8 cellular contexts compared by ENCODE assay signal in genomic region chr2:200905618-200906296, GRCh38. TPM values are rescaled to one million over a fixed set of nuclear protein-coding genes. Genes with fewer than 3 reads are reported as not detected.
DNase-seq lines count a peak whose midpoint lies in the region; ATAC-seq, FAIRE-seq and TF ChIP-seq lines count a peak whose summit lies in the region.

No MANE protein-coding gene starts in this region.

- CTCF ChIA-PET in endothelial cell of umbilical vein (lab: Charles Lee) = interaction anchor here (0.6 to 6.1 kb wide), 24 partner anchors 9 to 458 kb away, joined by 3 to 124 read pairs (median 5); partner anchors contain the start of genes CASP10 and NIF3L1

- H2BK120ac ChIP-seq in mesendoderm (ENCODE audit: low read depth, low read length) = no peak overlapping the region

- H3K4me3 ChIP-seq in H7 (ENCODE audit: insufficient read depth, low read depth, low read length) = no peak overlapping the region
- H3K4me3 ChIP-seq in endothelial cell of umbilical vein (replicated peaks in 1 of 3; ENCODE audit: insufficient read depth in 1 of 3, low read depth in 1 of 3, low read length in 3 of 3) = no peak overlapping the region
- no peak overlapping the region for H3K4me3 ChIP-seq in mesendoderm (ENCODE audit: low read length)

- peaks cover 15% of the 10 kb centered on the region for H3K36me3 ChIP-seq in H7 (replicated peaks; ENCODE audit: control insufficient read depth, insufficient read depth, low read length)
- peaks cover 1 to 2% of the 10 kb centered on the region in 2 experiments for H3K36me3 ChIP-seq in endothelial cell of umbilical vein (ENCODE audit: control insufficient read depth in 2 of 2, extremely low read depth in 1 of 2, insufficient read depth in 2 of 2, low read length in 2 of 2)
- H3K36me3 ChIP-seq in mesendoderm (ENCODE audit: control insufficient read depth, insufficient read depth, low read length) = peaks cover 2% of the 10 kb centered on the region

- DNase-seq in D721Med (ENCODE audit: insufficient read length, low spot score) (peak; percentile 24), H7 (peak; percentile 69), NCI-H446 treated with DMSO at 0.1 percent for 48 hours (lab: John Stamatoyannopoulos, UW) (peak; percentile 2), endothelial cell of umbilical vein (ENCODE audit: low read depth, low spot score) (peak; percentile 76), mesendoderm (peak; percentile 75), mesenteric fat pad (ENCODE audit: low spot score) (no peak)
- peak; percentile 87 for DNase-seq in activated CD4-positive, alpha-beta T cell treated with anti-CD3 and anti-CD28 coated beads, Interleukin-2, amount 10 ng/mL, durations not matched to agents 24 days and 14 days

- no peaks in the 10 kb centered on the region for H3K79me1 ChIP-seq in mesendoderm (ENCODE audit: low read length)

- H3K4me2 ChIP-seq in endothelial cell of umbilical vein (ENCODE audit: insufficient read depth, low read length) (no peak overlapping the region), mesendoderm (ENCODE audit: low read length) (no peak overlapping the region)

- H3K27ac Mint-ChIP-seq in activated CD4-positive, alpha-beta T cell treated with anti-CD3 and anti-CD28 coated beads, Interleukin-2, amount 10 ng/mL, durations not matched to agents 24 days and 14 days = peak overlapping the region; percentile 25
- H3K27ac Mint-ChIP-seq in stimulated activated memory B cell treated with anti-CD40 and anti-IgM and Interleukin-4, amounts not matched to agents 10 μg/mL and 1 μg/mL and 100 μg/mL, for 72 hours = no peak overlapping the region

- dilution Hi-C loops in endothelial cell of umbilical vein (cut with MboI; ENCODE audit: extremely low pct_ligation_motif_present, low sequenced_read_pairs) = loop anchor here (25.0 kb wide), 1 partner anchor 282 kb away; the partner anchor contains the start of gene CASP10

- no peak overlapping the region for H3K4me3 Mint-ChIP-seq in activated CD4-positive, alpha-beta T cell treated with anti-CD3 and anti-CD28 coated beads, Interleukin-2, amount 10 ng/mL, durations not matched to agents 24 days and 14 days
- no peak overlapping the region for H3K4me3 Mint-ChIP-seq in stimulated activated memory B cell treated with anti-CD40 and anti-IgM and Interleukin-4, amounts not matched to agents 10 μg/mL and 1 μg/mL and 100 μg/mL, for 72 hours

- H4K5ac ChIP-seq in mesendoderm (ENCODE audit: low read length) = no peak overlapping the region

- H3K36me3 Mint-ChIP-seq in activated CD4-positive, alpha-beta T cell treated with anti-CD3 and anti-CD28 coated beads, Interleukin-2, amount 10 ng/mL, durations not matched to agents 24 days and 14 days (ENCODE audit: low read depth) = peaks cover 39% of the 10 kb centered on the region
- peaks cover 12% of the 10 kb centered on the region for H3K36me3 Mint-ChIP-seq in stimulated activated memory B cell treated with anti-CD40 and anti-IgM and Interleukin-4, amounts not matched to agents 10 μg/mL and 1 μg/mL and 100 μg/mL, for 72 hours

- H3K79me2 ChIP-seq in endothelial cell of umbilical vein (ENCODE audit: control insufficient read depth, insufficient read depth, low read length) (no peaks in the 10 kb centered on the region), mesendoderm (ENCODE audit: control insufficient read depth, insufficient read depth, low read length) (no peaks in the 10 kb centered on the region)

- no peak overlapping the region for H4K8ac ChIP-seq in mesendoderm (ENCODE audit: low read depth, low read length)

- H3K27ac ChIP-seq in endothelial cell of umbilical vein (ENCODE audit: insufficient read depth, low read depth, low read length) (no peak overlapping the region), mesendoderm (ENCODE audit: low read depth, low read length) (no peak overlapping the region)

- H3K23ac ChIP-seq in mesendoderm (ENCODE audit: low read length) = no peak overlapping the region

- no peak for FAIRE-seq in D721Med (lab: Jason Lieb, UNC)
- peak; percentile 92 for FAIRE-seq in endothelial cell of umbilical vein (lab: Jason Lieb, UNC)

- H2BK15ac ChIP-seq in mesendoderm (replicated peaks; ENCODE audit: low read depth) = no peak overlapping the region

- ATAC-seq in stimulated activated memory B cell treated with anti-CD40 and anti-IgM and Interleukin-4, amounts not matched to agents 10 μg/mL and 1 μg/mL and 100 μg/mL, for 72 hours = peak; percentile 64

- no peak overlapping the region for H3K9ac ChIP-seq in endothelial cell of umbilical vein (replicated peaks; ENCODE audit: extremely low read depth, insufficient read depth, low read length)
- no peak overlapping the region for H3K9ac ChIP-seq in mesendoderm (ENCODE audit: low read length)

- H2AK5ac ChIP-seq in mesendoderm (ENCODE audit: low read length) = no peak overlapping the region

- TF ChIP-seq CTCF in D721Med (IDR thresholded peaks at IDR 0.05; ENCODE audit: insufficient read depth, missing control alignments) (peak; percentile 81), endothelial cell of umbilical vein (IDR thresholded peaks at IDR 0.05; ENCODE audit: extremely low read depth in 1 of 2, insufficient read depth in 1 of 2, low read depth in 1 of 2, low read length in 2 of 2) (peak; percentile 73 to 75)

- no peaks in the 10 kb centered on the region for H3K9me3 ChIP-seq in endothelial cell of umbilical vein (replicated peaks; ENCODE audit: control insufficient read depth, insufficient read depth, low read length)

- H3K27me3 Mint-ChIP-seq in activated CD4-positive, alpha-beta T cell treated with anti-CD3 and anti-CD28 coated beads, Interleukin-2, amount 10 ng/mL, durations not matched to agents 24 days and 14 days = no peaks in the 10 kb centered on the region
- H3K27me3 Mint-ChIP-seq in stimulated activated memory B cell treated with anti-CD40 and anti-IgM and Interleukin-4, amounts not matched to agents 10 μg/mL and 1 μg/mL and 100 μg/mL, for 72 hours = no peaks in the 10 kb centered on the region

- H4K20me1 ChIP-seq in endothelial cell of umbilical vein (replicated peaks; ENCODE audit: control insufficient read depth, extremely low read depth, insufficient read depth, low read length) = no peaks in the 10 kb centered on the region

- H3K27me3 ChIP-seq in H7 (ENCODE audit: control insufficient read depth, insufficient read depth, low read length) = no peaks in the 10 kb centered on the region
- H3K27me3 ChIP-seq in endothelial cell of umbilical vein (ENCODE audit: control insufficient read depth in 2 of 2, insufficient read depth in 2 of 2, low read length in 2 of 2) = no peaks in the 10 kb centered on the region
- H3K27me3 ChIP-seq in mesendoderm (ENCODE audit: insufficient read depth, low read length, poor library complexity) = peaks cover 2% of the 10 kb centered on the region

- H3K4me1 ChIP-seq in endothelial cell of umbilical vein (ENCODE audit: control insufficient read depth, extremely low read depth, insufficient read depth, low read length) (no peaks in the 10 kb centered on the region), mesendoderm (ENCODE audit: control insufficient read depth, low read depth, low read length) (no peaks in the 10 kb centered on the region)

- no peaks in the 10 kb centered on the region for H3K9me1 ChIP-seq in endothelial cell of umbilical vein (replicated peaks; ENCODE audit: control insufficient read depth, extremely low read depth, insufficient read depth, low read length)

- H2AFZ ChIP-seq in endothelial cell of umbilical vein (ENCODE audit: low read depth, low read length) = no peak overlapping the region

- peak; percentile 26 for TF ChIP-seq POLR2A in endothelial cell of umbilical vein (IDR thresholded peaks at IDR 0.05; ENCODE audit: low read depth, low read length)

- intact Hi-C loops in activated CD4-positive, alpha-beta T cell treated with anti-CD3 and anti-CD28 coated beads, Interleukin-2, amount 10 ng/mL, durations not matched to agents 24 days and 14 days (cut with micrococcal nuclease) = loop anchor here (1.0 kb wide), 2 partner anchors 164 to 272 kb away; no protein-coding TSS in a partner anchor
- intact Hi-C loops in endothelial cell of umbilical vein (cut with micrococcal nuclease) = loop anchor here (1.0 to 10.0 kb wide), 5 partner anchors 164 to 459 kb away; no protein-coding TSS in a partner anchor

- POLR2A ChIA-PET in endothelial cell of umbilical vein (lab: Charles Lee) = no interaction called here

- no peaks in the 10 kb centered on the region for H3K9me3 Mint-ChIP-seq in activated CD4-positive, alpha-beta T cell treated with anti-CD3 and anti-CD28 coated beads, Interleukin-2, amount 10 ng/mL, durations not matched to agents 24 days and 14 days
- no peaks in the 10 kb centered on the region for H3K9me3 Mint-ChIP-seq in stimulated activated memory B cell treated with anti-CD40 and anti-IgM and Interleukin-4, amounts not matched to agents 10 μg/mL and 1 μg/mL and 100 μg/mL, for 72 hours

- no peak overlapping the region for H3K4ac ChIP-seq in mesendoderm (ENCODE audit: low read depth, low read length)

- no CpG with 5 or more reads among the region's 2 CpGs for WGBS in mesendoderm (ENCODE audit: extremely low coverage, insufficient coverage, low lambda C conversion rate)

- no peak overlapping the region for H3K56ac ChIP-seq in mesendoderm (ENCODE audit: low read length)

- no peak overlapping the region for H2BK5ac ChIP-seq in mesendoderm (ENCODE audit: low read length)

- H3K4me1 Mint-ChIP-seq in activated CD4-positive, alpha-beta T cell treated with anti-CD3 and anti-CD28 coated beads, Interleukin-2, amount 10 ng/mL, durations not matched to agents 24 days and 14 days = peaks cover 12% of the 10 kb centered on the region
- no peaks in the 10 kb centered on the region for H3K4me1 Mint-ChIP-seq in stimulated activated memory B cell treated with anti-CD40 and anti-IgM and Interleukin-4, amounts not matched to agents 10 μg/mL and 1 μg/mL and 100 μg/mL, for 72 hours

- BruUV-seq in endothelial cell of umbilical vein (replicated peaks; lab: Mats Ljungman, UMichigan) = no TSS peak

- H3K18ac ChIP-seq in mesendoderm (ENCODE audit: low read length) = no peak overlapping the region

RNA-seq across cellular contexts. Expression of gene NIF3L1, which starts 16.6 kb away (rescaled TPM):
- total RNA-seq in H7 (2014; rRNA removed; shearing (Covaris generic)) = 73.9 and 91.9 TPM in 2 replicates
- total RNA-seq in activated CD4-positive, alpha-beta T cell treated with anti-CD3 and anti-CD28 coated beads, Interleukin-2, amount 10 ng/mL, durations not matched to agents 24 days and 14 days = 30.7 and 33.4 TPM in 2 replicates
- 14.9 and 16.3 TPM in 2 replicates for total RNA-seq in endothelial cell of umbilical vein
- polyA plus RNA-seq in endothelial cell of umbilical vein = 31.9 and 37.5 TPM in 2 replicates
- 26.9 and 29.6 TPM in 2 replicates for polyA plus RNA-seq in endothelial cell of umbilical vein (2011; cell fraction: cytosol; rRNA removed)
- polyA plus RNA-seq in endothelial cell of umbilical vein (2011; cell fraction: nucleus; rRNA removed) = 29.2 and 31.2 TPM in 2 replicates
- 9.2 and 14.4 TPM in 2 replicates for polyA plus RNA-seq in endothelial cell of umbilical vein (2012)
- 30.1 and 37.4 TPM in 2 replicates for polyA minus RNA-seq in endothelial cell of umbilical vein
- 17.8 TPM for polyA minus RNA-seq in endothelial cell of umbilical vein (2011; cell fraction: cytosol; rRNA and poly(A)+ RNA removed)
- polyA minus RNA-seq in endothelial cell of umbilical vein (2011; cell fraction: nucleus; rRNA and poly(A)+ RNA removed) = 13.1 and 27.7 TPM in 2 replicates
- 56.4 TPM for polyA plus RNA-seq in mesendoderm (2013, experiment 1 of 2)
- polyA plus RNA-seq in mesendoderm (2013, experiment 2 of 2) = 57.4 TPM
- 13.7 TPM for total RNA-seq in mesenteric fat pad

RNA-seq across cellular contexts. Expression of gene PPIL3, which starts 16.9 kb away (rescaled TPM):
- 33.4 and 34.6 TPM in 2 replicates for total RNA-seq in H7 (2014; rRNA removed; shearing (Covaris generic))
- total RNA-seq in activated CD4-positive, alpha-beta T cell treated with anti-CD3 and anti-CD28 coated beads, Interleukin-2, amount 10 ng/mL, durations not matched to agents 24 days and 14 days = 52.6 and 52.8 TPM in 2 replicates
- total RNA-seq in endothelial cell of umbilical vein = 25.0 and 28.7 TPM in 2 replicates
- polyA plus RNA-seq in endothelial cell of umbilical vein = 22.1 and 27.1 TPM in 2 replicates
- 28.2 and 31.3 TPM in 2 replicates for polyA plus RNA-seq in endothelial cell of umbilical vein (2011; cell fraction: cytosol; rRNA removed)
- polyA plus RNA-seq in endothelial cell of umbilical vein (2011; cell fraction: nucleus; rRNA removed) = 32.0 and 37.2 TPM in 2 replicates
- polyA plus RNA-seq in endothelial cell of umbilical vein (2012) = 21.7 and 26.2 TPM in 2 replicates
- 7.8 and 22.2 TPM in 2 replicates for polyA minus RNA-seq in endothelial cell of umbilical vein
- polyA minus RNA-seq in endothelial cell of umbilical vein (2011; cell fraction: cytosol; rRNA and poly(A)+ RNA removed) = 16.1 TPM
- 6.4 and 14.8 TPM in 2 replicates for polyA minus RNA-seq in endothelial cell of umbilical vein (2011; cell fraction: nucleus; rRNA and poly(A)+ RNA removed)
- 36.8 TPM for polyA plus RNA-seq in mesendoderm (2013, experiment 1 of 2)
- 37.2 TPM for polyA plus RNA-seq in mesendoderm (2013, experiment 2 of 2)
- total RNA-seq in mesenteric fat pad = 19.8 TPM

RNA-seq across cellular contexts. Expression of gene CLK1, which starts 41.3 kb away (rescaled TPM):
- total RNA-seq in H7 (2014; rRNA removed; shearing (Covaris generic)) = 14.7 and 36.0 TPM in 2 replicates
- 99.3 and 100 TPM in 2 replicates for total RNA-seq in activated CD4-positive, alpha-beta T cell treated with anti-CD3 and anti-CD28 coated beads, Interleukin-2, amount 10 ng/mL, durations not matched to agents 24 days and 14 days
- total RNA-seq in endothelial cell of umbilical vein (79.7 and 92.4 TPM in 2 replicates), mesenteric fat pad (105 TPM)
- 33.1 and 61.4 TPM in 2 replicates for polyA plus RNA-seq in endothelial cell of umbilical vein
- polyA plus RNA-seq in endothelial cell of umbilical vein (2011; cell fraction: cytosol; rRNA removed) = 28.5 and 31.4 TPM in 2 replicates
- polyA plus RNA-seq in endothelial cell of umbilical vein (2011; cell fraction: nucleus; rRNA removed) = 375 and 530 TPM in 2 replicates
- 43.6 and 50.2 TPM in 2 replicates for polyA plus RNA-seq in endothelial cell of umbilical vein (2012)
- 39.2 and 48.8 TPM in 2 replicates for polyA minus RNA-seq in endothelial cell of umbilical vein
- polyA minus RNA-seq in endothelial cell of umbilical vein (2011; cell fraction: cytosol; rRNA and poly(A)+ RNA removed) = 16.3 TPM
- polyA minus RNA-seq in endothelial cell of umbilical vein (2011; cell fraction: nucleus; rRNA and poly(A)+ RNA removed) = 176 and 226 TPM in 2 replicates
- 33.3 TPM for polyA plus RNA-seq in mesendoderm (2013, experiment 1 of 2)
- polyA plus RNA-seq in mesendoderm (2013, experiment 2 of 2) = 34.0 TPM

RNA-seq across cellular contexts. Expression of gene ORC2, which starts 57.7 kb away (rescaled TPM):
- total RNA-seq in H7 (2014; rRNA removed; shearing (Covaris generic)) = 24.3 and 44.7 TPM in 2 replicates
- total RNA-seq in activated CD4-positive, alpha-beta T cell treated with anti-CD3 and anti-CD28 coated beads, Interleukin-2, amount 10 ng/mL, durations not matched to agents 24 days and 14 days = 64.2 and 66.5 TPM in 2 replicates
- total RNA-seq in endothelial cell of umbilical vein (34.0 and 45.4 TPM in 2 replicates), mesenteric fat pad (25.2 TPM)
- 2.8 and 4.2 TPM in 2 replicates for polyA plus RNA-seq in endothelial cell of umbilical vein
- 3.8 TPM in 2 replicates for polyA plus RNA-seq in endothelial cell of umbilical vein (2011; cell fraction: cytosol; rRNA removed)
- polyA plus RNA-seq in endothelial cell of umbilical vein (2011; cell fraction: nucleus; rRNA removed) = 14.1 and 19.4 TPM in 2 replicates
- 16.3 and 23.3 TPM in 2 replicates for polyA plus RNA-seq in endothelial cell of umbilical vein (2012)
- polyA minus RNA-seq in endothelial cell of umbilical vein = 7.9 and 8.4 TPM in 2 replicates
- polyA minus RNA-seq in endothelial cell of umbilical vein (2011; cell fraction: cytosol; rRNA and poly(A)+ RNA removed) = 6.7 TPM
- polyA minus RNA-seq in endothelial cell of umbilical vein (2011; cell fraction: nucleus; rRNA and poly(A)+ RNA removed) = 14.9 and 21.4 TPM in 2 replicates
- polyA plus RNA-seq in mesendoderm (2013, experiment 1 of 2) = 29.6 TPM
- polyA plus RNA-seq in mesendoderm (2013, experiment 2 of 2) = 30.2 TPM
